ENCODE assay signal across 8 cellular contexts in genomic region chr2:47225061-47225783, GRCh38. TPM values are rescaled to one million over a fixed set of nuclear protein-coding genes. Genes with fewer than 3 reads are reported as not detected.
DNase-seq lines count a peak whose midpoint lies in the region; ATAC-seq and TF ChIP-seq lines count a peak whose summit lies in the region.

No MANE protein-coding gene starts in this region.

- ATAC-seq in GM18867 (IDR thresholded peaks at IDR 0.05; ENCODE audit: unreplicated experiment), result no peak

- H3K4me1 ChIP-seq in skeletal muscle satellite cell (ENCODE audit: control insufficient read depth, insufficient read depth, low read length) (peaks cover 65% of the 10 kb centered on the region), vagina (peaks cover 30% of the 10 kb centered on the region)

- H3K4me2 ChIP-seq in skeletal muscle satellite cell (ENCODE audit: low read length), result peak overlapping the region; percentile 40

- peak; percentile 91 for DNase-seq in HK-2 (ENCODE audit: unreplicated experiment)
- peak; percentile 99 for DNase-seq in RPMI7951 (ENCODE audit: low read depth)
- DNase-seq in glomerular endothelial cell (ENCODE audit: extremely low read depth, low read depth, low spot score), result peak; percentile 74
- no peak for DNase-seq in stimulated activated CD4-positive, alpha-beta T cell treated with anti-CD3 and anti-CD28 coated beads, Interleukin-12 subunit alpha, Interleukin-12 subunit beta, amount 100 ng/mL, for 4 hours
- no peak for DNase-seq in cerebellar nuclear complex (lab: John Stamatoyannopoulos, UW)
- no peak for DNase-seq in vagina (ENCODE audit: extremely low spot score in 2 of 2)

- TF ChIP-seq POLR2A in vagina (IDR thresholded peaks at IDR 0.05), result no peak

- TF ChIP-seq CTCF in vagina (IDR thresholded peaks at IDR 0.05), result no peak

- peak overlapping the region; percentile 2 for H3K9ac ChIP-seq in skeletal muscle satellite cell (ENCODE audit: low read depth, low read length)

- H3K27me3 ChIP-seq in skeletal muscle satellite cell (ENCODE audit: control insufficient read depth, insufficient read depth, low read length) (no peaks in the 10 kb centered on the region), vagina (no peaks in the 10 kb centered on the region)

- H3K9me3 ChIP-seq in skeletal muscle satellite cell (replicated peaks; ENCODE audit: low read length) (no peaks in the 10 kb centered on the region), vagina (no peaks in the 10 kb centered on the region)

- no peak overlapping the region for H3K27ac ChIP-seq in vagina

- H3K4me3 ChIP-seq in skeletal muscle satellite cell (ENCODE audit: low read length), result peak overlapping the region; percentile 36
- H3K4me3 ChIP-seq in vagina, result no peak overlapping the region

- H3K36me3 ChIP-seq in skeletal muscle satellite cell (ENCODE audit: insufficient read depth, low read length) (no peaks in the 10 kb centered on the region), vagina (no peaks in the 10 kb centered on the region)

- intact Hi-C loops in vagina (cut with DNase I), result no loop called here

RNA-seq across cellular contexts. Expression of gene CALM2, which starts 48.9 kb away (rescaled TPM):
- total RNA-seq in RPMI7951 (2014; rRNA removed; shearing (Covaris generic)), result 2,635 and 2,984 TPM in 2 replicates
- total RNA-seq in glomerular endothelial cell, result 456 and 586 TPM in 2 replicates
- total RNA-seq in skeletal muscle satellite cell (2012; rRNA removed), result 520 and 573 TPM in 2 replicates
- total RNA-seq in vagina, result 278 TPM

Comparison
In these comparisons a context has a peak if more than half of its experiments do, and no peak if none do; other contexts are left out.
1. DNase-seq: peak in HK-2 (single experiment), RPMI7951 (single experiment) and glomerular endothelial cell (single experiment); none in stimulated activated CD4-positive, alpha-beta T cell treated with anti-CD3 and anti-CD28 coated beads, Interleukin-12 subunit alpha, Interleukin-12 subunit beta, amount 100 ng/mL, for 4 hours (single experiment), cerebellar nuclear complex (0 of 2) and vagina (0 of 2).